9 cellular contexts compared by ENCODE assay signal in the genomic region with DNA sequence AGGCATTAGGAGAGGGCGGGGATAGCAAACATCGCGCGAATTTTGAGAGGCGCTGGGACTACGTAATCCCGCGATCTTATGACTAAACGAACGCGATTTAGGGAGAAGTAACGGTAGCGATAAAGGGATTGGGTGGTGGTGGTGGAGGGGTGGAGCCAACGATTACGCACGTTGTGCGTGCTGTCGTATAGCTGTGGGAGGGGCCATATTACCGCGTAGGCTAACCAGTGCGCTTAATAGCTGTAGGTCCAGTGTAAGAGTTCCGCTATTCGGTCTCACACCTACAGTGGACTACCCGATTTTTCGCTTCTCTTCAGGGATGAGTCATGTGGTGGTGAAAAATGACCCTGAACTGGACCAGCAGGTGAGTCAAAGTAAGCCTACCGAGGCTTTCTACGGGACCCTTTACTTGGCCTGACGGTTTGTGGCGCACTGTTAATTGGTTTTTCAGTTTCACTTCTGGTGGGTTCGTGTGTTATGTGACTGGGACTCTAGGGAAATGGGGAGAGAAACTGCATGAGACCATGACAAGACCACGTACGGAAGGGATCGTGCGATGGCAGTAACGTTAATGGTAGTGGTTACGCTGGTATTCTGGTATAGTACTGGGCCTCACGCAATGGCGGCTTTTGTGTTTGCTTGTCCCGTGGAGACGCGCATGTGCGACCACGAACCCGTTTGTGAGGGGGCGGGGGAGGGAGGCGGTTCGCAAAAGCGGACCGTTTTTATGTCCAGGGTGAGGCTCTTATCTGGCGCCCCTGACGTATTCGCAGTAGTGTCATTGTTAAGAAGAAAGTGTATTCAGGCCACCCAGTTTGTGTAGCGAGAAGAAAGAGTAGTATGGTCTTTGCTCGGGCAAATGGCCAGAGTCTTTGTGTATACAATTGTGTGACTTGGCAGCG. TPM values are rescaled to one million over a fixed set of nuclear protein-coding genes. Genes with fewer than 3 reads are reported as not detected.
A peak's percentile ranks its signal among the peaks of the same experiment; 100 is the strongest.
DNase-seq lines count a peak whose midpoint lies in the region; ATAC-seq and TF ChIP-seq lines count a peak whose summit lies in the region.
"Had no signal": no experiment of that assay in that cellular context is flagged by ENCODE, and none has a peak within 500 bp of the region (broad histone marks: within the 10 kb centered on the region; RNA-seq: fewer than 3 reads in every experiment).

A gene (plus strand): TSS at position 251 of the 902 bp plus-strand sequence. CDS start 69 bp downstream, at position 320.

- 0% methylated on average over 15 of the region's 55 CpGs; no CpG with 5 or more reads in 1 of the 2 donors for WGBS in gastroesophageal sphincter (ENCODE audit: low coverage in 1 of 2), 2 donors

- no peaks in the 10 kb centered on the region for H3K36me3 ChIP-seq in gastroesophageal sphincter

- POLR2A ChIA-PET in activated CD4-positive, alpha-beta T cell treated with anti-CD3 and anti-CD28 coated beads, Interleukin-2, amount 10 ng/mL, durations not matched to agents 7 days and 5 days (lab: Charles Lee): interaction anchor here (0.6 kb wide), 1 partner anchor 36 kb away, joined by 3 read pairs; no protein-coding TSS in a partner anchor

- no peaks in the 10 kb centered on the region for H3K27me3 Mint-ChIP-seq in activated CD4-positive, alpha-beta T cell treated with anti-CD3 and anti-CD28 coated beads, Interleukin-2, amount 10 ng/mL, durations not matched to agents 7 days and 5 days

- TF ChIP-seq POLR2A in gastroesophageal sphincter (IDR thresholded peaks at IDR 0.05): no peak

- no peak for TF ChIP-seq CTCF in gastroesophageal sphincter (IDR thresholded peaks at IDR 0.05)

- no peaks in the 10 kb centered on the region for H3K27me3 ChIP-seq in gastroesophageal sphincter

- CTCF ChIA-PET in activated CD4-positive, alpha-beta T cell treated with anti-CD3 and anti-CD28 coated beads, Interleukin-2, amount 10 ng/mL, durations not matched to agents 7 days and 5 days (lab: Charles Lee): no interaction called here

- peak within 1 kb of the TSS; percentile 62 to 96 for H3K4me3 ChIP-seq in gastroesophageal sphincter
- H3K4me3 ChIP-seq: K562 had no signal

- H3K4me1 ChIP-seq in gastroesophageal sphincter: peaks cover 0 to 30% (median 0%) of the 10 kb centered on the region in 3 donors

- ATAC-seq in GM18498 (IDR thresholded peaks at IDR 0.05; ENCODE audit: unreplicated experiment) (peak; percentile 88), gastroesophageal sphincter (no peak)
- ATAC-seq: K562 had no signal

- peak within 1 kb of the TSS; percentile 99 for H3K27ac Mint-ChIP-seq in activated CD4-positive, alpha-beta T cell treated with anti-CD3 and anti-CD28 coated beads, Interleukin-2, amount 10 ng/mL, durations not matched to agents 7 days and 5 days

- DNase-seq in HT1080 (ENCODE audit: low read depth): peak; percentile 91
- peak; percentile 89 for DNase-seq in activated CD4-positive, alpha-beta T cell treated with anti-CD3 and anti-CD28 coated beads, Interleukin-2, amount 10 ng/mL, durations not matched to agents 7 days and 5 days
- peak in 2 of 3 donors; percentile 71 to 78 for DNase-seq in stimulated activated CD4-positive, alpha-beta T cell treated with anti-CD3 and anti-CD28 coated beads, Interleukin-12 subunit alpha, Interleukin-12 subunit beta, amount 100 ng/mL, for 48 hours (ENCODE audit: low read depth in 2 of 3, low spot score in 1 of 3)
- no peak for DNase-seq in DMS114 treated with DMSO at 0.1 percent for 48 hours (lab: John Stamatoyannopoulos, UW; ENCODE audit: unreplicated experiment)
- DNase-seq in NCI-H774 (lab: John Stamatoyannopoulos, UW): no peak
- DNase-seq in NCI-H1105 (lab: John Stamatoyannopoulos, UW): no peak

- no peaks in the 10 kb centered on the region for H3K9me3 ChIP-seq in gastroesophageal sphincter

- H3K9me3 Mint-ChIP-seq in activated CD4-positive, alpha-beta T cell treated with anti-CD3 and anti-CD28 coated beads, Interleukin-2, amount 10 ng/mL, durations not matched to agents 7 days and 5 days: no peaks in the 10 kb centered on the region

- H3K27ac ChIP-seq in gastroesophageal sphincter: peak within 1 kb of the TSS in 2 of 4 donors; percentile 93 to 98

- H3K4me1 Mint-ChIP-seq in activated CD4-positive, alpha-beta T cell treated with anti-CD3 and anti-CD28 coated beads, Interleukin-2, amount 10 ng/mL, durations not matched to agents 7 days and 5 days: peaks cover 21% of the 10 kb centered on the region

- TF ChIP-seq EP300 in gastroesophageal sphincter (IDR thresholded peaks at IDR 0.05): no peak

- H3K36me3 Mint-ChIP-seq in activated CD4-positive, alpha-beta T cell treated with anti-CD3 and anti-CD28 coated beads, Interleukin-2, amount 10 ng/mL, durations not matched to agents 7 days and 5 days (ENCODE audit: low read depth): peaks cover 15% of the 10 kb centered on the region

- H3K4me3 Mint-ChIP-seq in activated CD4-positive, alpha-beta T cell treated with anti-CD3 and anti-CD28 coated beads, Interleukin-2, amount 10 ng/mL, durations not matched to agents 7 days and 5 days: peak within 1 kb of the TSS; percentile 99

RNA-seq across cellular contexts. Expression of the gene that starts here (rescaled TPM):
- 35.1 and 43.3 TPM in 2 replicates for total RNA-seq in HT1080 (2014; rRNA removed; shearing (Covaris generic))
- polyA plus RNA-seq in HT1080 (2015; cell fraction: cytosol; rRNA removed): 37.0 and 50.4 TPM in 2 replicates
- 368 and 370 TPM in 2 replicates for polyA plus RNA-seq in HT1080 (2015; cell fraction: nucleus; rRNA removed)
- total RNA-seq in activated CD4-positive, alpha-beta T cell treated with anti-CD3 and anti-CD28 coated beads, Interleukin-2, amount 10 ng/mL, durations not matched to agents 7 days and 5 days: 10 to 100 TPM; 66.8 to 68.1 TPM
- 100 to 1,000 TPM in 2 of 4 donors, under 1 TPM in 2; 0.32 to 127 (median 60.2) TPM for total RNA-seq in gastroesophageal sphincter
- polyA plus RNA-seq: K562 had no signal

Comparison
In these comparisons a context has a peak if more than half of its experiments do, and no peak if none do; other contexts are left out.
1. DNase-seq: peak in HT1080 (single experiment), activated CD4-positive, alpha-beta T cell treated with anti-CD3 and anti-CD28 coated beads, Interleukin-2, amount 10 ng/mL, durations not matched to agents 7 days and 5 days (single experiment) and stimulated activated CD4-positive, alpha-beta T cell treated with anti-CD3 and anti-CD28 coated beads, Interleukin-12 subunit alpha, Interleukin-12 subunit beta, amount 100 ng/mL, for 48 hours (2 of 3); none in DMS114 treated with DMSO at 0.1 percent for 48 hours (single experiment), NCI-H774 (single experiment) and NCI-H1105 (single experiment).